1 cellular context compared by ENCODE assay signal in the genomic region with DNA sequence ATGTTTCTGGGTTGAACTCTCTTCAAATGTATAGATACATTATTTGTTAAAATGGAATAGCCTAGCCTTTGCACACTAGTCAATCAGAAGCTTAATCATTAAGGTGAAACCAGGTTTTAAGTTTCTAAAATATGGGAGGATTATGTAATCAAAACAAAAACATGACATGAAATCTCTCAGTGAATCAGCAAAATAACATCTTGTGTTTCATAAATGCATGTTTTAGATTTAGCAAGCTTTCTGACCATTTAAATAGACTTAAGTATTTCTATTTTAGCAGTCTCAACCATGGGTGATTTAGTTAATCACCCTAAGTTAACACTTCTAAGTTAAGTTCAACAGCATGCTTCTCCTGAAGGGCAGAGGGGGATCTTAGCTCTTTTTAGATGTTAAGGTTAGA.
TF ChIP-seq lines count a peak whose summit lies in the region.

No MANE protein-coding gene starts in this region.

TF ChIP-seq in A549, 52 proteins besides CTCF, POLR2A, EP300 and RAD21 (continued from another document):
- no peak for TF ChIP-seq RFX5 (IDR thresholded peaks at IDR 0.05)
